In the genomic region with DNA sequence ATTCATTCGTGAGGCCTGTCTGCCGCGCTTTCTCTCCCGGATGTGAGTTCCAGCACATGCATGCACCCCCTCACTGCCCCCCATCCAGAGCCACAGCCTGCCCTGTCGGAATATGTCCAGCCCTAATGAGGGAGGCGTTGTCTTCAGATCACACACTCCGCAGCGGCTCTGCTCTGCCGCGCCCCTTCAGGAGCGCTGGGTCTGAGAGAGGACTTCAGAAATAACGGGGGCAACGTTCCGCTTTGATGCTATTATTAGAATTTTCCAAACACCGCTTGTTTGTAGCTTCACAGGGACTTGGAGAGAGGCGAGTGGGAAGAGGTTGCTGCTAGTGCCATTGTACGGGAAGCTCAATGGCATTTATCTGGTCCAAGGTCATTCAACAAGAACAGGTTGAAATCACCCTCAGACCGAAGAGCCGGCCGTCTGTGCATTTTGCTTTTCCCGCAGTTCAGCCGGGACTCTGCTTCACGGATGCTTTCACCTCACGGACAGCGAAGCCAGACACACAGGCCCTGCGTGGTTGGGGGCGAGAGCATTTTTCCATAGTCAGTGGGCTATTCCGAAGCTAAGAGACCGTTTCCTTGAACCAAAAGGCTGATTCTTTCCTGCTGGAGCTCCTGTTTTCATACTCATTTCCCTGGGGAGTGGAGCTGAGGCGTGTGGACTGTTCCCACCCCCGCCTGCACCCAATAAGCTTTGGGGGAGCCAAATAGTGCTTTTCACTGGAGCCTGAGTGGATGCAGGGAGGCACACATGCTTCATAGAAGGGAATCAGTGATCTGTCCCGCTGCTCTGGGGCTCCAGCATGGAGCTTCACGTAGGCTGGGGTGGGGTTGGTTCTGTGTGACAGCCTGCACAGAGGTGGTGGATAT, we compare ENCODE assay signal across 16 cellular contexts.
A peak's percentile ranks its signal among the peaks of the same experiment; 100 is the strongest.
DNase-seq lines count a peak whose midpoint lies in the region; ATAC-seq and TF ChIP-seq lines count a peak whose summit lies in the region.
"Had no signal": no experiment of that assay in that cellular context is flagged by ENCODE, and none has a peak within 500 bp of the region (broad histone marks: within the 10 kb centered on the region; RNA-seq: fewer than 3 reads in every experiment).

No MANE protein-coding gene starts in this region.

- H3K36me3 Mint-ChIP-seq in activated naive CD4-positive, alpha-beta T cell treated with anti-CD3 and anti-CD28 coated beads, Interleukin-2, amount 10 ng/mL, durations not matched to agents 7 days and 5 days: no peaks in the 10 kb centered on the region

- no peaks in the 10 kb centered on the region for H3K9me3 Mint-ChIP-seq in activated naive CD4-positive, alpha-beta T cell treated with anti-CD3 and anti-CD28 coated beads, Interleukin-2, amount 10 ng/mL, durations not matched to agents 7 days and 5 days
- H3K9me3 Mint-ChIP-seq: CD8-positive, alpha-beta T cell; IgD-negative memory B cell had no signal

- peaks cover 0 to 2% of the 10 kb centered on the region in 2 donors for H3K4me1 ChIP-seq in aorta (ENCODE audit: control insufficient read depth in 1 of 2, insufficient read depth in 2 of 2, low read length in 2 of 2)
- H3K4me1 ChIP-seq in effector memory CD4-positive, alpha-beta T cell (ENCODE audit: control insufficient read depth, insufficient read depth, low read length, poor library complexity, severe bottlenecking): no peaks in the 10 kb centered on the region

- DNase-seq in activated naive CD4-positive, alpha-beta T cell treated with anti-CD3 and anti-CD28 coated beads, Interleukin-2, amount 10 ng/mL, durations not matched to agents 7 days and 5 days: no peak
- no peak for DNase-seq in activated naive CD4-positive, alpha-beta T cell (lab: John Stamatoyannopoulos, UW)
- DNase-seq in dorsolateral prefrontal cortex: peak in 1 of 10 donors; percentile 56
- peak; percentile 33 for DNase-seq in medulla oblongata (ENCODE audit: extremely low spot score)
- DNase-seq in aorta: peak in 1 of 2 donors; percentile 70
- DNase-seq in hippocampal formation (lab: John Stamatoyannopoulos, UW): no peak
- DNase-seq in effector memory CD4-positive, alpha-beta T cell: no peak
- DNase-seq: 8988T; activated CD8-positive, alpha-beta T cell treated with anti-CD3 and anti-CD28 coated beads, Interleukin-2, amount 10 ng/mL, durations not matched to agents 7 days and 5 days; CD8-positive, alpha-beta T cell; islet precursor cell; NCI-H1092 treated with DMSO at 0.1 percent for 48 hours; stimulated activated naive CD8-positive, alpha-beta T cell treated with anti-CD3 and anti-CD28 coated beads, Interleukin-15, Interleukin-2, amounts not matched to agents 100 U/mL and 50 U/mL, for 24 hours had no signal

- H3K27me3 ChIP-seq in dorsolateral prefrontal cortex (no peaks in the 10 kb centered on the region), aorta (ENCODE audit: control insufficient read depth in 1 of 2, insufficient read depth in 2 of 2, low read length in 1 of 2) (no peaks in the 10 kb centered on the region)
- H3K27me3 ChIP-seq in effector memory CD4-positive, alpha-beta T cell (replicated peaks; ENCODE audit: control insufficient read depth, insufficient read depth, low read length, poor library complexity, severe bottlenecking): no peaks in the 10 kb centered on the region

- peaks cover 44% of the 10 kb centered on the region for H3K4me1 Mint-ChIP-seq in activated naive CD4-positive, alpha-beta T cell treated with anti-CD3 and anti-CD28 coated beads, Interleukin-2, amount 10 ng/mL, durations not matched to agents 7 days and 5 days

- intact Hi-C loops in dorsolateral prefrontal cortex (cut with DNase I) (no loop called here), aorta (cut with DNase I) (no loop called here)

- no peaks in the 10 kb centered on the region for H3K9me3 ChIP-seq in aorta (ENCODE audit: control insufficient read depth, low read length)
- H3K9me3 ChIP-seq in effector memory CD4-positive, alpha-beta T cell (ENCODE audit: control insufficient read depth, low read length): no peaks in the 10 kb centered on the region

- CTCF ChIA-PET in activated naive CD4-positive, alpha-beta T cell treated with anti-CD3 and anti-CD28 coated beads, Interleukin-2, amount 10 ng/mL, durations not matched to agents 7 days and 5 days (lab: Charles Lee): interaction anchor here (2.0 kb wide), 1 partner anchor 32 kb away, joined by 5 read pairs; no protein-coding TSS in a partner anchor

- TF ChIP-seq CTCF in dorsolateral prefrontal cortex (IDR thresholded peaks at IDR 0.05 in 54 of 56, conservative IDR thresholded peaks at IDR 0.05 in 2 of 56; ENCODE audit: low read depth in 1 of 56, partially characterized antibody in 56 of 56): no peak

- 7 to 13% methylated on average over 33 of the region's 33 CpGs for WGBS in aorta, 2 donors

- H3K27ac ChIP-seq in dorsolateral prefrontal cortex (peak overlapping the region in 46 of 59 donors; percentile 2 to 82 (median 54)), aorta (ENCODE audit: low read depth in 1 of 2, low read length in 2 of 2) (peak overlapping the region in 1 of 2 donors; percentile 30)
- no peak overlapping the region for H3K27ac ChIP-seq in effector memory CD4-positive, alpha-beta T cell (ENCODE audit: insufficient read depth, low read length, poor library complexity, severe bottlenecking)

- H3K27me3 Mint-ChIP-seq in activated naive CD4-positive, alpha-beta T cell treated with anti-CD3 and anti-CD28 coated beads, Interleukin-2, amount 10 ng/mL, durations not matched to agents 7 days and 5 days: no peaks in the 10 kb centered on the region
- H3K27me3 Mint-ChIP-seq: IgD-negative memory B cell had no signal

- H3K4me3 ChIP-seq in dorsolateral prefrontal cortex: peak overlapping the region in 47 of 59 donors; percentile 3 to 53 (median 37)
- peak overlapping the region in 1 of 2 donors; percentile 10 for H3K4me3 ChIP-seq in aorta (ENCODE audit: low read length in 2 of 2)
- H3K4me3 ChIP-seq in effector memory CD4-positive, alpha-beta T cell (ENCODE audit: insufficient read depth, low read depth, low read length, poor library complexity, severe bottlenecking): no peak overlapping the region
- H3K4me3 ChIP-seq: GM12878 had no signal

- peak overlapping the region; percentile 42 for H3K27ac Mint-ChIP-seq in activated naive CD4-positive, alpha-beta T cell treated with anti-CD3 and anti-CD28 coated beads, Interleukin-2, amount 10 ng/mL, durations not matched to agents 7 days and 5 days
- H3K27ac Mint-ChIP-seq: activated CD8-positive, alpha-beta T cell treated with anti-CD3 and anti-CD28 coated beads, Interleukin-2, amount 10 ng/mL, durations not matched to agents 7 days and 5 days; CD8-positive, alpha-beta T cell had no signal

- H3K36me3 ChIP-seq in aorta (ENCODE audit: control insufficient read depth in 1 of 2, insufficient read depth in 2 of 2, low read length in 1 of 2): no peaks in the 10 kb centered on the region
- H3K36me3 ChIP-seq in effector memory CD4-positive, alpha-beta T cell (ENCODE audit: control insufficient read depth, insufficient read depth, low read length): no peaks in the 10 kb centered on the region

- H3K4me3 Mint-ChIP-seq in activated naive CD4-positive, alpha-beta T cell treated with anti-CD3 and anti-CD28 coated beads, Interleukin-2, amount 10 ng/mL, durations not matched to agents 7 days and 5 days: no peak overlapping the region
- H3K4me3 Mint-ChIP-seq: activated CD8-positive, alpha-beta T cell treated with anti-CD3 and anti-CD28 coated beads, Interleukin-2, amount 10 ng/mL, durations not matched to agents 7 days and 5 days; CD8-positive, alpha-beta T cell; IgD-negative memory B cell had no signal

- peak; percentile 39 for ATAC-seq in aorta (ENCODE audit: low FRiP score)
- no peak for ATAC-seq in GM18858 (IDR thresholded peaks at IDR 0.05; ENCODE audit: unreplicated experiment)
- ATAC-seq: activated CD8-positive, alpha-beta T cell treated with anti-CD3 and anti-CD28 coated beads, Interleukin-2, amount 10 ng/mL, durations not matched to agents 7 days and 5 days; CD8-positive, alpha-beta T cell; GM12878; stimulated activated naive CD8-positive, alpha-beta T cell treated with anti-CD3 and anti-CD28 coated beads, Interleukin-15, Interleukin-2, amounts not matched to agents 100 U/mL and 50 U/mL, for 24 hours had no signal
